In the genomic region with DNA sequence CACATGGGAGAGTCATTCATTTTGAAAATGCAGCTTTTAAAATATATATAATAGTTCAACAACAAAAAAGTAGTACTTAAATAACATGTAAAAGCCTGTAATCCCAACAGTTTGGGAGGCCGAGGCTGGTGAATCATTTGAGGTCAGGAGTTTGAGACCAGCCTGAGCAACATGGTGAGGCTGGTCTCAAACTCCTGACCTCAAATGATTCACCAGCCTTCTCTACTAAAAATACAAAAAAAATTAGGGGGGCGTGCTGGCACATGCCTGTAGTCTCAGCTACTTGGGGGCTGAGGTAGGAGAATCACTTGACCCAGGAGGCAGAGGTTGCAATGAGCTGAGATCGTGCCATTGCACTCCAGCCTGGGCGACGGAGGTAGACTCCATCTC, we compare ENCODE assay signal across 27 cellular contexts.
DNase-seq lines count a peak whose midpoint lies in the region; ATAC-seq, FAIRE-seq and TF ChIP-seq lines count a peak whose summit lies in the region.
"Had no signal": no experiment of that assay in that cellular context is flagged by ENCODE, and none has a peak within 500 bp of the region (broad histone marks: within the 10 kb centered on the region; RNA-seq: fewer than 3 reads in every experiment).

No MANE protein-coding gene starts in this region.

- no peak for TF ChIP-seq CTCF in mammary epithelial cell (conservative IDR thresholded peaks at IDR 0.05 in 1 of 2, IDR thresholded peaks at IDR 0.05 in 1 of 2; ENCODE audit: extremely low read depth in 1 of 2, insufficient read depth in 1 of 2, low read depth in 1 of 2, low read length in 2 of 2)
- no peak for TF ChIP-seq CTCF in keratinocyte (optimal IDR thresholded peaks at IDR 0.05 in 1 of 3, IDR thresholded peaks at IDR 0.05 in 1 of 3, conservative IDR thresholded peaks at IDR 0.05 in 1 of 3; ENCODE audit: extremely low read depth in 1 of 3, insufficient read depth in 2 of 3, low read length in 3 of 3)
- no peak for TF ChIP-seq CTCF in GM13977 (IDR thresholded peaks at IDR 0.05; ENCODE audit: extremely low read depth, insufficient read depth, missing control alignments)

- BruUV-seq in mammary epithelial cell (replicated peaks; lab: Mats Ljungman, UMichigan), result no TSS peak

- H3K4me1 ChIP-seq in HUES64 (ENCODE audit: insufficient read depth, low read length) (peaks cover 16% of the 10 kb centered on the region), mammary epithelial cell (ENCODE audit: insufficient read depth, low read length) (peaks cover 4% of the 10 kb centered on the region), keratinocyte (ENCODE audit: control insufficient read depth, extremely low read depth, insufficient read depth, low read length) (peaks cover 5% of the 10 kb centered on the region)
- H3K4me1 ChIP-seq: adrenal gland, colonic mucosa, right atrium auricular region had no signal

- CTCF ChIA-PET in mammary epithelial cell (lab: Charles Lee; ENCODE audit: low non-redundant PET), result no interaction called here

- in situ Hi-C loops in mammary epithelial cell (cut with MboI; ENCODE audit: low sequenced_read_pairs in 2 of 2) (no loop called here), GM13977 (cut with MboI; ENCODE audit: low pct_unique_long_range_greater_than_20kb, low sequenced_read_pairs, unreplicated experiment) (no loop called here)

- ATAC-seq in GM18502 (IDR thresholded peaks at IDR 0.05; ENCODE audit: poor library complexity, unreplicated experiment) (no peak), HG03280 (IDR thresholded peaks at IDR 0.05; ENCODE audit: unreplicated experiment) (no peak)
- ATAC-seq: activated CD8-positive, alpha-beta T cell treated with anti-CD3 and anti-CD28 coated beads for 36 hours; GM12878; left lobe of liver had no signal

- DNase-seq in ELR (ENCODE audit: low read depth), result peak; percentile 33
- DNase-seq in mammary epithelial cell, result peak; percentile 66
- peak; percentile 41 for DNase-seq in keratinocyte (ENCODE audit: low read depth, low spot score)
- no peak for DNase-seq in NCI-H1092 (lab: John Stamatoyannopoulos, UW)
- no peak for DNase-seq in GM13977 (ENCODE audit: low spot score)
- DNase-seq: ACHN; activated CD4-positive, alpha-beta T cell treated with anti-CD3 and anti-CD28 coated beads for 1 hour; activated CD8-positive, alpha-beta memory T cell treated with anti-CD3 and anti-CD28 coated beads, Interleukin-2, amount 50 U/mL, for 48 hours; activated CD8-positive, alpha-beta T cell treated with anti-CD3 and anti-CD28 coated beads for 36 hours; activated naive CD4-positive, alpha-beta T cell treated with Interleukin-2 at 50 U/mL for 16 hours; adrenal gland; CD4-positive, alpha-beta memory T cell; colonic mucosa; effector CD8-positive, alpha-beta T cell; NCI-H146; NCI-H748 treated with DMSO at 0.1 percent for 48 hours; SHP77 treated with DMSO at 0.1 percent for 48 hours; stimulated activated CD4-positive, alpha-beta T cell treated with anti-CD3 and anti-CD28 coated beads, Interleukin-4, amount 100 ng/mL, for 24 hours; trophoblast cell had no signal

- peak overlapping the region; percentile 93; the same call in 1 of the 2 replicates for H3K27ac ChIP-seq in HUES64 (ENCODE audit: low read depth, low read length)
- no peak overlapping the region for H3K27ac ChIP-seq in mammary epithelial cell (ENCODE audit: insufficient read depth, low read depth, low read length)
- H3K27ac ChIP-seq in keratinocyte (ENCODE audit: control insufficient read depth, insufficient read depth, low read length), result no peak overlapping the region
- H3K27ac ChIP-seq: adrenal gland, colonic mucosa, right atrium auricular region had no signal

- H2AFZ ChIP-seq in mammary epithelial cell (ENCODE audit: low read depth, low read length) (no peak overlapping the region), keratinocyte (ENCODE audit: control insufficient read depth, low read length) (no peak overlapping the region)

- intact Hi-C loops in mammary epithelial cell (cut with micrococcal nuclease), result no loop called here

- H3K9me3 ChIP-seq in HUES64 (ENCODE audit: insufficient read depth, low read depth, low read length) (no peaks in the 10 kb centered on the region), mammary epithelial cell (replicated peaks; ENCODE audit: insufficient read depth, low read length) (no peaks in the 10 kb centered on the region), keratinocyte (ENCODE audit: control insufficient read depth, low read depth, low read length) (no peaks in the 10 kb centered on the region)
- H3K9me3 ChIP-seq: adrenal gland, colonic mucosa, right atrium auricular region had no signal

- H4K20me1 ChIP-seq in mammary epithelial cell (ENCODE audit: insufficient read depth, low read length), result no peaks in the 10 kb centered on the region
- H4K20me1 ChIP-seq in keratinocyte (ENCODE audit: control insufficient read depth, extremely low read depth, insufficient read depth, low read length), result no peaks in the 10 kb centered on the region

- dilution Hi-C loops in mammary epithelial cell (cut with HindIII; ENCODE audit: low sequenced_read_pairs), result no loop called here
- dilution Hi-C loops in keratinocyte (cut with MboI; ENCODE audit: extremely low pct_ligation_motif_present, low sequenced_read_pairs), result no loop called here

- no peak overlapping the region for H3K4me2 ChIP-seq in mammary epithelial cell (ENCODE audit: insufficient read depth, low read depth, low read length)
- H3K4me2 ChIP-seq in keratinocyte (ENCODE audit: control insufficient read depth, extremely low read depth, insufficient read depth, low read depth, low read length), result no peak overlapping the region

- H3K79me2 ChIP-seq in mammary epithelial cell (ENCODE audit: insufficient read depth, low read length) (no peaks in the 10 kb centered on the region), keratinocyte (ENCODE audit: control insufficient read depth, insufficient read depth, low read length) (no peaks in the 10 kb centered on the region)

- WGBS in HUES64, result 98% methylated on average over 5 of the region's 5 CpGs
- WGBS in mammary epithelial cell (ENCODE audit: low coverage, missing lambda C conversion rate), result 75% methylated on average over 5 of the region's 5 CpGs

- H3K9ac ChIP-seq in HUES64 (ENCODE audit: low read depth, low read length) (no peak overlapping the region), mammary epithelial cell (ENCODE audit: insufficient read depth, low read length) (no peak overlapping the region), keratinocyte (ENCODE audit: control insufficient read depth, extremely low read depth, insufficient read depth, low read length) (no peak overlapping the region)

- H3K36me3 ChIP-seq in HUES64 (ENCODE audit: insufficient read depth, low read length) (peaks cover 27% of the 10 kb centered on the region), mammary epithelial cell (ENCODE audit: insufficient read depth, low read length) (peaks cover 4% of the 10 kb centered on the region), keratinocyte (ENCODE audit: control insufficient read depth in 2 of 2, extremely low read depth in 1 of 2, insufficient read depth in 2 of 2, low read length in 2 of 2) (peaks cover 4 to 11% of the 10 kb centered on the region in 2 experiments)
- H3K36me3 ChIP-seq: colonic mucosa, right atrium auricular region had no signal

- H3K27me3 ChIP-seq in HUES64 (ENCODE audit: insufficient read depth, low read length), result no peaks in the 10 kb centered on the region
- no peaks in the 10 kb centered on the region for H3K27me3 ChIP-seq in mammary epithelial cell (ENCODE audit: insufficient read depth, low read length)
- H3K27me3 ChIP-seq in keratinocyte (ENCODE audit: control insufficient read depth, extremely low read depth, insufficient read depth, low read length), result no peaks in the 10 kb centered on the region
- H3K27me3 ChIP-seq: adrenal gland, colonic mucosa, right atrium auricular region had no signal

- H3K4me3 ChIP-seq in HUES64 (ENCODE audit: low read length), result no peak overlapping the region
- no peak overlapping the region for H3K4me3 ChIP-seq in mammary epithelial cell (replicated peaks in 1 of 3; ENCODE audit: insufficient read depth in 1 of 3, low read depth in 2 of 3, low read length in 3 of 3)
- no peak overlapping the region for H3K4me3 ChIP-seq in keratinocyte (ENCODE audit: control insufficient read depth in 2 of 3, extremely low read depth in 1 of 3, insufficient read depth in 2 of 3, low read depth in 1 of 3, low read length in 3 of 3)
- H3K4me3 ChIP-seq: adrenal gland, colonic mucosa, GM12878, right atrium auricular region had no signal

- no peak for FAIRE-seq in keratinocyte (lab: Jason Lieb, UNC)
- FAIRE-seq: D721Med, GM12878, RCC 7860 had no signal

- H3K9me1 ChIP-seq in keratinocyte (ENCODE audit: control insufficient read depth, extremely low read depth, insufficient read depth, low read length), result no peaks in the 10 kb centered on the region

Comparison
In these comparisons a context has a peak if more than half of its experiments do, and no peak if none do; other contexts are left out.
1. DNase-seq: peak in ELR (single experiment), mammary epithelial cell (single experiment) and keratinocyte (single experiment); none in NCI-H1092 (single experiment) and GM13977 (single experiment).